ENCODE assay signal across 7 cellular contexts in the genomic region with DNA sequence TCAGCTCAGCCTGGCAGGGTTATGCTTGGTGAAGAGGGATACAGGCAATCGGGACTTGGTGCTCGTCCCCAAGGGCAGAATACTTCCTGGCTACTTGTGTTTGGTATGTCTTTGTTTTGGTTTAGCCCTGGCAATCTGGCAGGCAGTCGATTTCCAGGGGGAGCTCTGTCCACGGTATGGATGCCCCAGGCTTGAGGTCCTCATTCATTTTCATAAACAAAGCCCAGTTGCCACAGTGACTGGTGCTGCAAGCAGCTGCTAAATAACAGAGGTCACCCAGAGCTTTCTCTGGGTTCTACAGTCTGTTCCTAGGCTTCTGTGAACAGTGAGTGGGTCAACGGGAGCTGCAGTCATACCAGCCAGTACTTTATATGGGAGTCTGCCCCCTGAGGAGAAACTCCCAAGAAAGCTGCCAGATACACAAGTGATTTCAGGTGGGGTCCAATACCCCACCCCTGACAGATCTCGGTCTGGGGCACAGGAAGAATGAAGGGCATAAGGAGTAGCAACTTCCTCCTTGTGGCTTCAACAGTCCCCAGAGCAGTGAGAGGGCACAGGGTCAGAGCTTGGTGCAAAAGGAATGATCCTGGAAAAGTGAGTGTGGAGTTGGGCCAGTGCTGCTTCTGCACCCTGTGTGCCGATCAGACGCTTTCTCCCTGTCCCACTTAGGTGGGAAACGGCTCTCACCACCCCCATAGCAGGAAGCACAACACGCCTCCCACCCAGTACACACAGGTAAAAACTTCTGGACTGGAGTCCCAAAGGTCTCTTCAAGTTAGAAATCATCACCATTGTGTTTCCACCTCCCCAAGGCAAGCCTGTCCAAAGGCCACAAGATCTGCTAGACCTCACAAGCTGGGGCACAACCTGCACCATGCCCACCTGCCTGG. TPM values are rescaled to one million over a fixed set of nuclear protein-coding genes. Genes with fewer than 3 reads are reported as not detected.
DNase-seq lines count a peak whose midpoint lies in the region; ATAC-seq, FAIRE-seq and TF ChIP-seq lines count a peak whose summit lies in the region.

No MANE protein-coding gene starts in this region.

- no peak for FAIRE-seq in kidney (lab: Jason Lieb, UNC)

- TF ChIP-seq CTCF in LNCaP clone FGC (IDR thresholded peaks at IDR 0.05; ENCODE audit: control insufficient read depth, extremely low read depth, insufficient read depth) (0 out of 2 replicates have a peak, but pooled peaks have one; percentile 11), astrocyte of the spinal cord (IDR thresholded peaks at IDR 0.05; ENCODE audit: low read depth, low read length) (peak; percentile 51), kidney (IDR thresholded peaks at IDR 0.05; ENCODE audit: borderline replicate concordance, extremely low read depth, insufficient read depth) (peak; percentile 36), thoracic aorta (IDR thresholded peaks at IDR 0.05) (no peak)

- in situ Hi-C loops in astrocyte of the spinal cord (cut with HindIII; ENCODE audit: low sequenced_read_pairs), result no loop called here

- H3K9me3 ChIP-seq in kidney (ENCODE audit: control insufficient read depth in 1 of 2, low read length in 2 of 2), result no peaks in the 10 kb centered on the region
- H3K9me3 ChIP-seq in thoracic aorta, result no peaks in the 10 kb centered on the region

- H3K36me3 ChIP-seq in kidney (ENCODE audit: control insufficient read depth in 1 of 2, insufficient read depth in 2 of 2, low read length in 2 of 2), result no peaks in the 10 kb centered on the region
- no peaks in the 10 kb centered on the region for H3K36me3 ChIP-seq in thoracic aorta

- H3K4me1 ChIP-seq in kidney (ENCODE audit: control insufficient read depth in 1 of 2, insufficient read depth in 1 of 2, low read depth in 1 of 2, low read length in 2 of 2), result peaks cover 22 to 51% of the 10 kb centered on the region in 2 donors
- peaks cover 7 to 13% of the 10 kb centered on the region in 2 donors for H3K4me1 ChIP-seq in thoracic aorta (ENCODE audit: control insufficient read depth in 1 of 2, low read depth in 2 of 2)

- ATAC-seq in thoracic aorta (ENCODE audit: insufficient number of reproducible peaks, low FRiP score, low read depth), result peak; percentile 57
- ATAC-seq in GM19035 (IDR thresholded peaks at IDR 0.05; ENCODE audit: unreplicated experiment), result no peak
- ATAC-seq in GM18907 (IDR thresholded peaks at IDR 0.05; ENCODE audit: unreplicated experiment), result no peak

- H3K27ac ChIP-seq in kidney (ENCODE audit: low read depth in 2 of 2, low read length in 2 of 2) (peak overlapping the region; percentile 78 to 87), thoracic aorta (peak overlapping the region; percentile 18 to 23)

- H3K4me3 ChIP-seq in LNCaP clone FGC (ENCODE audit: low read depth, low read length) (no peak overlapping the region), astrocyte of the spinal cord (ENCODE audit: low read depth, low read length) (no peak overlapping the region), kidney (ENCODE audit: low read length in 2 of 2) (peak overlapping the region in 1 of 2 donors; percentile 10), thoracic aorta (no peak overlapping the region)

- peak overlapping the region in 1 of 2 donors; percentile 27 for H3K9ac ChIP-seq in kidney (ENCODE audit: low read length in 2 of 2)

- intact Hi-C loops in kidney (cut with DNase I), result no loop called here

- H3K27me3 ChIP-seq in thoracic aorta (replicated peaks; ENCODE audit: insufficient read depth), result no peaks in the 10 kb centered on the region

- DNase-seq in LNCaP clone FGC (ENCODE audit: low read depth), result no peak
- DNase-seq in astrocyte of the spinal cord (ENCODE audit: low read depth, low spot score), result peak; percentile 82
- DNase-seq in kidney, result peak; percentile 80
- peak; percentile 31 for DNase-seq in thoracic aorta (ENCODE audit: low spot score)
- DNase-seq in HK-2 (ENCODE audit: unreplicated experiment), result no peak

RNA-seq across cellular contexts. Expression of a gene that starts 55.5 kb away (rescaled TPM):
- total RNA-seq in kidney (57.9 TPM), thoracic aorta (10 to 100 TPM; 60.8 to 62.4 TPM)
- polyA plus RNA-seq in kidney (ENCODE audit: insufficient read depth, low read depth, low replicate concordance), result 15.8 TPM

Comparison
In these comparisons a context has a peak if more than half of its experiments do, and no peak if none do; other contexts are left out.
1. DNase-seq: peak in astrocyte of the spinal cord (single experiment), kidney (single experiment) and thoracic aorta (single experiment); none in LNCaP clone FGC (single experiment) and HK-2 (single experiment).